Comparison of ENCODE assay signal across 10 cellular contexts in the genomic region with DNA sequence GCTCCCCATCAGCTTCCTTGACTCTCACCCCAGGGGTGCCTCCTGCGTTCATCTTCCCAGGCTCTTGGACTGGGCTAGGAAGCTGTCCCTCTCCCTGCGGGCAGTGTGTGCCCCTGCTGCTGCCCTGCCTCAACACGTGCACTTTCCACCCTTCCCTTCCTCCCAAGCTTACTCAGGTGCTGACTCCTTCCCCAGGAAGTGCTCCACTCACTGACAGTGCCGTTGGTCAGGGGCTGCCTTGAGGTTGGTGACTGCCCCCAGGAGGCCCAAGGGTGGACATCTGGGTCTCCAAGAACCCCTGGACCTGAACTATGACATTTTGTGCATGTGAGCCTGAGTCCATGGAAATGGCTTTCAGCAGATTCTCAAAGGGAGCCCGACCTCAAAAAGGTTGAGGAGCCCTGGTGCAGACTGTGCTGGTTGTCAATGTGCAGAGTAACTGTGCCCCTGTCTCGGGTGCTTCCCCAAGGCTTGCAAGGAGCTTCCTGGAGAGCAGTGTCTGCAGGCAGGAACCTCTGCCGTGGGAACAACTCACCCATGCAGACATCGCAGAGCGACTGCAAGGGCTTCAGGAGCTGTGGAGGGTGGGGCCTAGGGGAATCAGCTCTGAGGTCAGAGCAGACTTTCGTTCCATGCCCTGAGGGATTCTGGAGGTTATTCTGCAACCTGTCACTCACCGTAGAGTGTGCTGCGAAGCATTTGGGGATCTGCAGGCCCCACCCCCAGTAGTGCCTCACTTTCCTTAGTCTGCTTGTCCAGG.
DNase-seq lines count a peak whose midpoint lies in the region; ATAC-seq and TF ChIP-seq lines count a peak whose summit lies in the region.
"Had no signal": no experiment of that assay in that cellular context is flagged by ENCODE, and none has a peak within 500 bp of the region (broad histone marks: within the 10 kb centered on the region; RNA-seq: fewer than 3 reads in every experiment).

No MANE protein-coding gene starts in this region.

- H3K27me3 ChIP-seq in skeletal muscle satellite cell (ENCODE audit: control insufficient read depth, insufficient read depth, low read length), result no peaks in the 10 kb centered on the region

- H3K9ac ChIP-seq in skeletal muscle satellite cell (ENCODE audit: low read depth, low read length), result peak overlapping the region; percentile 93

- peak; percentile 32 for DNase-seq in EH (ENCODE audit: low read depth)
- peak; percentile 60 for DNase-seq in RPMI7951 (ENCODE audit: low read depth)
- no peak for DNase-seq in glutamatergic neuron
- no peak for DNase-seq in activated effector memory CD4-positive, alpha-beta T cell treated with Interleukin-2 at 50 U/mL for 16 hours
- no peak for DNase-seq in A172 (ENCODE audit: low spot score)
- DNase-seq in NCI-H1694 treated with DMSO at 0.1 percent for 48 hours (lab: John Stamatoyannopoulos, UW), result no peak
- DNase-seq: activated effector memory CD4-positive, alpha-beta T cell treated with anti-CD3 and anti-CD28 coated beads, Interleukin-2, amount 50 U/mL, for 16 hours; COR-L47 had no signal

- no peak overlapping the region for H3K27ac Mint-ChIP-seq in glutamatergic neuron (ENCODE audit: unreplicated experiment)

- H3K36me3 ChIP-seq in skeletal muscle satellite cell (ENCODE audit: insufficient read depth, low read length), result peaks cover 61% of the 10 kb centered on the region

- no peak for ATAC-seq in HG03097 (IDR thresholded peaks at IDR 0.05; ENCODE audit: low FRiP score, unreplicated experiment)

- peaks cover 24% of the 10 kb centered on the region for H3K4me1 Mint-ChIP-seq in glutamatergic neuron (ENCODE audit: low read depth, unreplicated experiment)

- H3K4me3 ChIP-seq in skeletal muscle satellite cell (ENCODE audit: low read length), result no peak overlapping the region

- H3K9me3 ChIP-seq in skeletal muscle satellite cell (replicated peaks; ENCODE audit: low read length), result no peaks in the 10 kb centered on the region

- H3K27me3 Mint-ChIP-seq in glutamatergic neuron (ENCODE audit: unreplicated experiment), result peaks cover 8% of the 10 kb centered on the region

- no peaks in the 10 kb centered on the region for H3K9me3 Mint-ChIP-seq in glutamatergic neuron (ENCODE audit: unreplicated experiment)

- H3K4me3 Mint-ChIP-seq in glutamatergic neuron (ENCODE audit: unreplicated experiment), result peak overlapping the region; percentile 25

- H3K36me3 Mint-ChIP-seq in glutamatergic neuron (ENCODE audit: unreplicated experiment), result no peaks in the 10 kb centered on the region

- peaks cover 54% of the 10 kb centered on the region for H3K4me1 ChIP-seq in skeletal muscle satellite cell (ENCODE audit: control insufficient read depth, insufficient read depth, low read length)

- no peak for TF ChIP-seq CTCF in glutamatergic neuron (IDR thresholded peaks at IDR 0.05; ENCODE audit: partially characterized antibody, unreplicated experiment)

- H3K4me2 ChIP-seq in skeletal muscle satellite cell (ENCODE audit: low read length), result no peak overlapping the region

Comparison
In these comparisons a context has a peak if more than half of its experiments do, and no peak if none do; other contexts are left out.
1. DNase-seq: peak in EH (single experiment) and RPMI7951 (single experiment); none in glutamatergic neuron (single experiment), activated effector memory CD4-positive, alpha-beta T cell treated with Interleukin-2 at 50 U/mL for 16 hours (single experiment), A172 (single experiment) and NCI-H1694 treated with DMSO at 0.1 percent for 48 hours (single experiment).